1 cellular context compared by ENCODE assay signal in genomic region chr12:106137456-106138278, GRCh38.
TF ChIP-seq lines count a peak whose summit lies in the region.

No MANE protein-coding gene starts in this region.

TF ChIP-seq in HCT116, 20 proteins besides CTCF, POLR2A, EP300 and RAD21 (continued from another document):
- TF ChIP-seq EZH2 (IDR thresholded peaks at IDR 0.05): no peak
- no peak for TF ChIP-seq JUND (IDR thresholded peaks at IDR 0.05)
- TF ChIP-seq FOSL1 (IDR thresholded peaks at IDR 0.05; ENCODE audit: low read depth): no peak
